In genomic region chr4:81052119-81053068, GRCh38 we compare ENCODE assay signal across 7 cellular contexts. TPM values are rescaled to one million over a fixed set of nuclear protein-coding genes. Genes with fewer than 3 reads are reported as not detected.
DNase-seq lines count a peak whose midpoint lies in the region; ATAC-seq and TF ChIP-seq lines count a peak whose summit lies in the region.

No MANE protein-coding gene starts in this region.

- H4K20me1 ChIP-seq in hepatocyte (ENCODE audit: insufficient read depth, poor library complexity, severe bottlenecking), result no peaks in the 10 kb centered on the region

- peak; percentile 98 for ATAC-seq in GM19463 (IDR thresholded peaks at IDR 0.05; ENCODE audit: unreplicated experiment)
- ATAC-seq in HG03457 (IDR thresholded peaks at IDR 0.05; ENCODE audit: unreplicated experiment), result peak; percentile 97
- ATAC-seq in Panc1, result peak; percentile 76; the same call in 1 of the 2 replicates
- no peak for ATAC-seq in activated naive CD8-positive, alpha-beta T cell treated with anti-CD3 and anti-CD28 coated beads, Interleukin-2, amount 50 U/mL, for 24 hours

- H3K4me1 ChIP-seq in Panc1 (ENCODE audit: control insufficient read depth, insufficient read depth, low read length) (no peaks in the 10 kb centered on the region), hepatocyte (ENCODE audit: insufficient read depth) (no peaks in the 10 kb centered on the region), spleen (peaks cover 0 to 8% (median 5%) of the 10 kb centered on the region in 6 donors)

- H3K36me3 ChIP-seq in Panc1 (ENCODE audit: control insufficient read depth, insufficient read depth, low read length) (no peaks in the 10 kb centered on the region), hepatocyte (replicated peaks; ENCODE audit: insufficient read depth, low read depth) (no peaks in the 10 kb centered on the region), spleen (no peaks in the 10 kb centered on the region)

- H3K4me3 Mint-ChIP-seq in activated naive CD8-positive, alpha-beta T cell treated with anti-CD3 and anti-CD28 coated beads, Interleukin-2, amount 50 U/mL, for 24 hours, result no peak overlapping the region

- no peaks in the 10 kb centered on the region for H3K9me3 Mint-ChIP-seq in activated naive CD8-positive, alpha-beta T cell treated with anti-CD3 and anti-CD28 coated beads, Interleukin-2, amount 50 U/mL, for 24 hours

- peak; percentile 46 for DNase-seq in G401 (ENCODE audit: low spot score)
- no peak for DNase-seq in Panc1 (ENCODE audit: low read depth, low spot score)
- DNase-seq in activated naive CD8-positive, alpha-beta T cell treated with anti-CD3 and anti-CD28 coated beads, Interleukin-2, amount 50 U/mL, for 24 hours, result peak; percentile 58
- DNase-seq in hepatocyte (ENCODE audit: low spot score), result peak; percentile 75
- DNase-seq in spleen, result no peak

- peaks cover 4% of the 10 kb centered on the region for H3K27me3 Mint-ChIP-seq in activated naive CD8-positive, alpha-beta T cell treated with anti-CD3 and anti-CD28 coated beads, Interleukin-2, amount 50 U/mL, for 24 hours

- H3K27me3 ChIP-seq in Panc1 (ENCODE audit: control insufficient read depth, insufficient read depth, low read length) (no peaks in the 10 kb centered on the region), hepatocyte (peaks cover 9% of the 10 kb centered on the region), spleen (replicated peaks in 1 of 7) (no peaks in the 10 kb centered on the region)

- H2AFZ ChIP-seq in hepatocyte, result no peak overlapping the region

- 61% methylated on average over 7 of the region's 7 CpGs for WGBS in hepatocyte (ENCODE audit: low lambda C conversion rate, missing lambda C conversion rate)
- 57 to 64% (median 62%) methylated on average over 7 of the region's 7 CpGs for WGBS in spleen, 5 donors

- BruUV-seq in Panc1 (replicated peaks; lab: Mats Ljungman, UMichigan), result no TSS peak

- TF ChIP-seq CTCF in Panc1 (IDR thresholded peaks at IDR 0.05) (peak; percentile 75), hepatocyte (IDR thresholded peaks at IDR 0.05; ENCODE audit: poor library complexity) (peak; percentile 75), spleen (IDR thresholded peaks at IDR 0.05 in 8 of 11, conservative IDR thresholded peaks at IDR 0.05 in 3 of 11) (peak in 10 of 11 experiments; percentile 19 to 72 (median 51))

- H3K4me1 Mint-ChIP-seq in activated naive CD8-positive, alpha-beta T cell treated with anti-CD3 and anti-CD28 coated beads, Interleukin-2, amount 50 U/mL, for 24 hours, result no peaks in the 10 kb centered on the region

- H3K9me3 ChIP-seq in Panc1 (ENCODE audit: control insufficient read depth, insufficient read depth, low read depth, low read length) (no peaks in the 10 kb centered on the region), hepatocyte (ENCODE audit: low read depth) (no peaks in the 10 kb centered on the region), spleen (no peaks in the 10 kb centered on the region)

- intact Hi-C loops in Panc1 (cut with micrococcal nuclease; ENCODE audit: unreplicated experiment), result loop anchor here (2.0 kb wide), 1 partner anchor 692 kb away; no protein-coding TSS in a partner anchor
- intact Hi-C loops in spleen (cut with DNase I; ENCODE audit: low total_unique reads), result no loop called here

- no peak overlapping the region for H3K4me2 ChIP-seq in hepatocyte

- H3K79me2 ChIP-seq in hepatocyte, result no peaks in the 10 kb centered on the region

- no peaks in the 10 kb centered on the region for H3K36me3 Mint-ChIP-seq in activated naive CD8-positive, alpha-beta T cell treated with anti-CD3 and anti-CD28 coated beads, Interleukin-2, amount 50 U/mL, for 24 hours (ENCODE audit: low read depth)

- H3K4me3 ChIP-seq in Panc1 (ENCODE audit: low read depth in 2 of 2, low read length in 2 of 2) (no peak overlapping the region), hepatocyte (no peak overlapping the region), spleen (no peak overlapping the region)

- in situ Hi-C loops in G401 (cut with HindIII; ENCODE audit: low sequenced_read_pairs) (no loop called here), Panc1 (cut with HindIII; ENCODE audit: low pct_unique_long_range_greater_than_20kb, low sequenced_read_pairs) (no loop called here)

- H3K9me2 ChIP-seq in hepatocyte (replicated peaks; ENCODE audit: insufficient read depth), result no peaks in the 10 kb centered on the region

- no peak for TF ChIP-seq POLR2A in spleen (IDR thresholded peaks at IDR 0.05)

- POLR2A ChIA-PET in Panc1 (lab: Charles Lee), result no interaction called here

- H3K27ac ChIP-seq in Panc1 (ENCODE audit: low read length) (no peak overlapping the region), hepatocyte (no peak overlapping the region), spleen (no peak overlapping the region)

- CTCF ChIA-PET in Panc1 (lab: Charles Lee), result no interaction called here

- H3K27ac Mint-ChIP-seq in activated naive CD8-positive, alpha-beta T cell treated with anti-CD3 and anti-CD28 coated beads, Interleukin-2, amount 50 U/mL, for 24 hours, result no peak overlapping the region

RNA-seq across cellular contexts. Expression of gene BMP3, which starts 21.9 kb away (rescaled TPM):
- total RNA-seq in G401 (2014; rRNA removed; shearing (Covaris generic)), result not detected in 2 replicates
- total RNA-seq in Panc1 (2021; ENCODE audit: unreplicated experiment) (0.08 TPM), hepatocyte (7.1 and 7.7 TPM in 2 replicates), spleen (under 1 TPM in 5 of 7 donors, not detected in 2; 0.06 to 0.33 (median 0.23) TPM)
- polyA plus RNA-seq in Panc1 (2012; ENCODE audit: insufficient read length), result 0.07 TPM
- polyA plus RNA-seq in hepatocyte (2.6 and 2.9 TPM in 2 replicates), spleen (under 1 TPM in 2 of 3 donors, not detected in 1; 0.10 to 0.27 TPM)

Comparison
In these comparisons a context has a peak if more than half of its experiments do, and no peak if none do; other contexts are left out.
1. DNase-seq: peak in G401 (single experiment), activated naive CD8-positive, alpha-beta T cell treated with anti-CD3 and anti-CD28 coated beads, Interleukin-2, amount 50 U/mL, for 24 hours (single experiment) and hepatocyte (single experiment); none in Panc1 (single experiment) and spleen (single experiment).
2. Peak in every context shown above with its lines, with median percentiles within 50 percentile points of each other: CTCF ChIP-seq.